ENCODE assay signal across 16 cellular contexts in genomic region chr15:87354661-87355410, GRCh38.
A peak's percentile ranks its signal among the peaks of the same experiment; 100 is the strongest.
DNase-seq lines count a peak whose midpoint lies in the region; ATAC-seq, FAIRE-seq and TF ChIP-seq lines count a peak whose summit lies in the region.
"Had no signal": no experiment of that assay in that cellular context is flagged by ENCODE, and none has a peak within 500 bp of the region (broad histone marks: within the 10 kb centered on the region; RNA-seq: fewer than 3 reads in every experiment).

No MANE protein-coding gene starts in this region.

- no peaks in the 10 kb centered on the region for H3F3A ChIP-seq in PC-9 (ENCODE audit: insufficient read depth, low read depth)

- no peak overlapping the region for H3K4me3 Mint-ChIP-seq in activated CD4-positive, alpha-beta T cell treated with anti-CD3 and anti-CD28 coated beads, Interleukin-2, amount 10 ng/mL, durations not matched to agents 24 days and 14 days
- H3K4me3 Mint-ChIP-seq: activated CD4-positive, alpha-beta memory T cell treated with anti-CD3 and anti-CD28 coated beads, Interleukin-2, amount 10 ng/mL, durations not matched to agents 7 days and 5 days; endodermal cell had no signal

- H3K27ac Mint-ChIP-seq in activated CD4-positive, alpha-beta T cell treated with anti-CD3 and anti-CD28 coated beads, Interleukin-2, amount 10 ng/mL, durations not matched to agents 24 days and 14 days, result no peak overlapping the region
- H3K27ac Mint-ChIP-seq: activated CD4-positive, alpha-beta memory T cell treated with anti-CD3 and anti-CD28 coated beads, Interleukin-2, amount 10 ng/mL, durations not matched to agents 7 days and 5 days; endodermal cell had no signal

- no peaks in the 10 kb centered on the region for H3K36me3 ChIP-seq in PC-9 (ENCODE audit: low read depth)
- H3K36me3 ChIP-seq: cardiac muscle cell, transverse colon had no signal

- intact Hi-C loops in PC-9 (cut with micrococcal nuclease; ENCODE audit: unreplicated experiment), result no loop called here
- intact Hi-C loops in activated CD4-positive, alpha-beta T cell treated with anti-CD3 and anti-CD28 coated beads, Interleukin-2, amount 10 ng/mL, durations not matched to agents 24 days and 14 days (cut with micrococcal nuclease), result no loop called here

- ATAC-seq in GM21576 (IDR thresholded peaks at IDR 0.05; ENCODE audit: unreplicated experiment), result no peak
- ATAC-seq: HCT116 had no signal

- no peaks in the 10 kb centered on the region for H3K79me2 ChIP-seq in PC-9 (ENCODE audit: low read depth)

- TF ChIP-seq CTCF in AG09309 (IDR thresholded peaks at IDR 0.05; ENCODE audit: control insufficient read depth, insufficient read depth, low read depth, low read length, missing control alignments) (no peak), astrocyte of the spinal cord (IDR thresholded peaks at IDR 0.05; ENCODE audit: low read depth, low read length) (no peak), PC-9 (conservative IDR thresholded peaks at IDR 0.05) (no peak)

- H4K20me1 ChIP-seq in PC-9 (ENCODE audit: insufficient read depth), result no peaks in the 10 kb centered on the region

- FAIRE-seq in HTR-8/SVneo (lab: Jason Lieb, UNC), result no peak

- DNase-seq in AG09309 (ENCODE audit: low read depth) (peak; percentile 52), HTR-8/SVneo (ENCODE audit: insufficient read length, low spot score) (peak; percentile 14), astrocyte of the spinal cord (ENCODE audit: low read depth, low spot score) (peak; percentile 69), hepatic stellate cell (ENCODE audit: low spot score) (peak; percentile 3), PC-9 (no peak), DMS 273 treated with DMSO at 0.1 percent for 48 hours (lab: John Stamatoyannopoulos, UW) (no peak)
- no peak for DNase-seq in activated CD4-positive, alpha-beta T cell treated with anti-CD3 and anti-CD28 coated beads, Interleukin-2, amount 10 ng/mL, durations not matched to agents 24 days and 14 days
- DNase-seq: activated CD4-positive, alpha-beta memory T cell treated with anti-CD3 and anti-CD28 coated beads, Interleukin-2, amount 10 ng/mL, durations not matched to agents 7 days and 5 days; endodermal cell; NCI-H1436; NCI-H446 treated with DMSO at 0.1 percent for 48 hours; transverse colon had no signal

- in situ Hi-C loops in astrocyte of the spinal cord (cut with HindIII; ENCODE audit: low sequenced_read_pairs), result no loop called here

- H3K9me3 Mint-ChIP-seq in activated CD4-positive, alpha-beta T cell treated with anti-CD3 and anti-CD28 coated beads, Interleukin-2, amount 10 ng/mL, durations not matched to agents 24 days and 14 days, result no peaks in the 10 kb centered on the region
- H3K9me3 Mint-ChIP-seq: endodermal cell had no signal

- H3K27ac ChIP-seq in PC-9, result no peak overlapping the region
- H3K27ac ChIP-seq: cardiac muscle cell, KMS-11, transverse colon had no signal

- no peaks in the 10 kb centered on the region for H3K4me1 ChIP-seq in PC-9 (replicated peaks; ENCODE audit: insufficient read depth)
- H3K4me1 ChIP-seq: transverse colon had no signal

- no peak overlapping the region for H3K4me2 ChIP-seq in PC-9
- H3K4me2 ChIP-seq: KMS-11 had no signal

- H3K4me3 ChIP-seq in AG09309 (ENCODE audit: control insufficient read depth, low read depth, low read length) (no peak overlapping the region), astrocyte of the spinal cord (ENCODE audit: low read depth, low read length) (no peak overlapping the region), PC-9 (no peak overlapping the region)
- H3K4me3 ChIP-seq: cardiac muscle cell, transverse colon had no signal

- POLR2A ChIA-PET in PC-9 (lab: Charles Lee; ENCODE audit: unreplicated experiment), result interaction anchor here (0.6 kb wide), 1 partner anchor 195 kb away, joined by 5 read pairs; no protein-coding TSS in a partner anchor

- no peaks in the 10 kb centered on the region for H3K27me3 ChIP-seq in PC-9 (ENCODE audit: insufficient read depth, low read depth)
- H3K27me3 ChIP-seq: cardiac muscle cell, transverse colon had no signal

- no TSS peak for BruUV-seq in PC-9 (replicated peaks; lab: Mats Ljungman, UMichigan)

- CTCF ChIA-PET in PC-9 (lab: Charles Lee), result no interaction called here

- H3K36me3 Mint-ChIP-seq in activated CD4-positive, alpha-beta T cell treated with anti-CD3 and anti-CD28 coated beads, Interleukin-2, amount 10 ng/mL, durations not matched to agents 24 days and 14 days (ENCODE audit: low read depth), result no peaks in the 10 kb centered on the region

- no peaks in the 10 kb centered on the region for H3K27me3 Mint-ChIP-seq in activated CD4-positive, alpha-beta T cell treated with anti-CD3 and anti-CD28 coated beads, Interleukin-2, amount 10 ng/mL, durations not matched to agents 24 days and 14 days
- H3K27me3 Mint-ChIP-seq: activated CD4-positive, alpha-beta memory T cell treated with anti-CD3 and anti-CD28 coated beads, Interleukin-2, amount 10 ng/mL, durations not matched to agents 7 days and 5 days had no signal

- H3K4me1 Mint-ChIP-seq in activated CD4-positive, alpha-beta T cell treated with anti-CD3 and anti-CD28 coated beads, Interleukin-2, amount 10 ng/mL, durations not matched to agents 24 days and 14 days, result no peaks in the 10 kb centered on the region
- H3K4me1 Mint-ChIP-seq: activated CD4-positive, alpha-beta memory T cell treated with anti-CD3 and anti-CD28 coated beads, Interleukin-2, amount 10 ng/mL, durations not matched to agents 7 days and 5 days had no signal

- no peaks in the 10 kb centered on the region for H3K9me3 ChIP-seq in PC-9 (ENCODE audit: insufficient read depth, low read depth)
- H3K9me3 ChIP-seq: transverse colon had no signal

- no peaks in the 10 kb centered on the region for H3K9me2 ChIP-seq in PC-9 (ENCODE audit: insufficient read depth)

- no peak overlapping the region for H2AFZ ChIP-seq in PC-9

Comparison
In these comparisons a context has a peak if more than half of its experiments do, and no peak if none do; other contexts are left out.
1. DNase-seq: peak in AG09309 (single experiment), HTR-8/SVneo (single experiment), astrocyte of the spinal cord (single experiment) and hepatic stellate cell (single experiment); none in PC-9 (0 of 2), activated CD4-positive, alpha-beta T cell treated with anti-CD3 and anti-CD28 coated beads, Interleukin-2, amount 10 ng/mL, durations not matched to agents 24 days and 14 days (single experiment) and DMS 273 treated with DMSO at 0.1 percent for 48 hours (single experiment).